In genomic region chr16:67244387-67245188, GRCh38 we compare ENCODE assay signal across 1 cellular context.
TF ChIP-seq lines count a peak whose summit lies in the region.

No MANE protein-coding gene starts in this region.

TF ChIP-seq in HCT116, 20 proteins besides CTCF, POLR2A, EP300 and RAD21 (continued from another document):
- TF ChIP-seq MAX (IDR thresholded peaks at IDR 0.05) (no peak), EGR1 (IDR thresholded peaks at IDR 0.05; ENCODE audit: low read depth) (no peak), EZH2phosphoT487 (IDR thresholded peaks at IDR 0.05; ENCODE audit: borderline replicate concordance) (no peak), ATF3 (IDR thresholded peaks at IDR 0.05) (no peak), POLR2AphosphoS5 (IDR thresholded peaks at IDR 0.05; ENCODE audit: low read depth, low read length) (peak; percentile 74), ELF1 (IDR thresholded peaks at IDR 0.05; ENCODE audit: borderline replicate concordance, low read depth) (no peak), SP1 (IDR thresholded peaks at IDR 0.05; ENCODE audit: low read depth) (no peak), SIN3A (IDR thresholded peaks at IDR 0.05; ENCODE audit: low read depth) (no peak), FOSL1 (IDR thresholded peaks at IDR 0.05; ENCODE audit: low read depth) (no peak), SRF (IDR thresholded peaks at IDR 0.05; ENCODE audit: low read depth) (no peak), ZBTB33 (IDR thresholded peaks at IDR 0.05; ENCODE audit: extremely low read depth, insufficient replicate concordance, low read length) (no peak), ZFX (IDR thresholded peaks at IDR 0.05) (no peak)
